8 cellular contexts compared by ENCODE assay signal in genomic region chr6:56699066-56699654, GRCh38. TPM values are rescaled to one million over a fixed set of nuclear protein-coding genes. Genes with fewer than 3 reads are reported as not detected.
A peak's percentile ranks its signal among the peaks of the same experiment; 100 is the strongest.
DNase-seq lines count a peak whose midpoint lies in the region; ATAC-seq and TF ChIP-seq lines count a peak whose summit lies in the region.

No MANE protein-coding gene starts in this region.

- intact Hi-C loops in dorsolateral prefrontal cortex (cut with DNase I) = loop anchor here (2.0 to 5.0 kb wide), 3 partner anchors 42 to 62 kb away; no protein-coding TSS in a partner anchor

- no peak overlapping the region for H3K27ac Mint-ChIP-seq in osteocyte (ENCODE audit: unreplicated experiment)
- H3K27ac Mint-ChIP-seq in stimulated activated memory B cell treated with anti-CD40 and anti-IgM and Interleukin-4, amounts not matched to agents 10 μg/mL and 1 μg/mL and 100 μg/mL, for 72 hours = no peak overlapping the region

- H3K4me3 Mint-ChIP-seq in osteocyte (ENCODE audit: unreplicated experiment) = no peak overlapping the region
- no peak overlapping the region for H3K4me3 Mint-ChIP-seq in stimulated activated memory B cell treated with anti-CD40 and anti-IgM and Interleukin-4, amounts not matched to agents 10 μg/mL and 1 μg/mL and 100 μg/mL, for 72 hours

- H3K9me3 Mint-ChIP-seq in osteocyte (ENCODE audit: unreplicated experiment) = no peaks in the 10 kb centered on the region
- no peaks in the 10 kb centered on the region for H3K9me3 Mint-ChIP-seq in stimulated activated memory B cell treated with anti-CD40 and anti-IgM and Interleukin-4, amounts not matched to agents 10 μg/mL and 1 μg/mL and 100 μg/mL, for 72 hours

- H3K36me3 Mint-ChIP-seq in osteocyte (ENCODE audit: unreplicated experiment) = peaks cover 22% of the 10 kb centered on the region
- no peaks in the 10 kb centered on the region for H3K36me3 Mint-ChIP-seq in stimulated activated memory B cell treated with anti-CD40 and anti-IgM and Interleukin-4, amounts not matched to agents 10 μg/mL and 1 μg/mL and 100 μg/mL, for 72 hours

- no peaks in the 10 kb centered on the region for H3K27me3 Mint-ChIP-seq in osteocyte (ENCODE audit: unreplicated experiment)
- no peaks in the 10 kb centered on the region for H3K27me3 Mint-ChIP-seq in stimulated activated memory B cell treated with anti-CD40 and anti-IgM and Interleukin-4, amounts not matched to agents 10 μg/mL and 1 μg/mL and 100 μg/mL, for 72 hours

- DNase-seq in NCI-H2107 treated with DMSO at 0.1 percent for 48 hours (lab: John Stamatoyannopoulos, UW; ENCODE audit: unreplicated experiment) (peak; percentile 14), NCI-H2107 (lab: John Stamatoyannopoulos, UW) (no peak), NCI-H774 (lab: John Stamatoyannopoulos, UW) (peak; percentile 6), dorsolateral prefrontal cortex (no peak), osteocyte (ENCODE audit: extremely low spot score, unreplicated experiment) (no peak)
- DNase-seq in stimulated activated CD4-positive, alpha-beta T cell treated with anti-CD3 and anti-CD28 coated beads, Interleukin-15, amount 100 ng/mL, for 24 hours = no peak

- ATAC-seq in stimulated activated memory B cell treated with anti-CD40 and anti-IgM and Interleukin-4, amounts not matched to agents 10 μg/mL and 1 μg/mL and 100 μg/mL, for 72 hours = no peak
- no peak for ATAC-seq in HG03135 (IDR thresholded peaks at IDR 0.05; ENCODE audit: unreplicated experiment)

- no peak overlapping the region for H3K4me3 ChIP-seq in dorsolateral prefrontal cortex

- H3K4me1 Mint-ChIP-seq in osteocyte (ENCODE audit: unreplicated experiment) = peaks cover 17% of the 10 kb centered on the region
- no peaks in the 10 kb centered on the region for H3K4me1 Mint-ChIP-seq in stimulated activated memory B cell treated with anti-CD40 and anti-IgM and Interleukin-4, amounts not matched to agents 10 μg/mL and 1 μg/mL and 100 μg/mL, for 72 hours

- no peaks in the 10 kb centered on the region for H3K27me3 ChIP-seq in dorsolateral prefrontal cortex

- peak overlapping the region in 36 of 59 donors; percentile 0 to 89 (median 44) for H3K27ac ChIP-seq in dorsolateral prefrontal cortex

- TF ChIP-seq CTCF in dorsolateral prefrontal cortex (IDR thresholded peaks at IDR 0.05 in 54 of 56, conservative IDR thresholded peaks at IDR 0.05 in 2 of 56; ENCODE audit: low read depth in 1 of 56, partially characterized antibody in 56 of 56) (peak in 55 of 56 donors; percentile 51 to 93 (median 74)), osteocyte (IDR thresholded peaks at IDR 0.05) (peak; percentile 67)

RNA-seq across cellular contexts. Expression of gene DST, which starts 56.5 kb away (rescaled TPM):
- total RNA-seq in dorsolateral prefrontal cortex (1,000 to 10,000 TPM in 3 of 120 experiments, 100 to 1,000 TPM in 117; 466 to 1,197 (median 668) TPM), osteocyte (240 and 243 TPM in 2 replicates)

Comparison
In these comparisons a context has a peak if more than half of its experiments do, and no peak if none do; other contexts are left out.
1. DNase-seq: peak in NCI-H2107 treated with DMSO at 0.1 percent for 48 hours (single experiment) and NCI-H774 (single experiment); none in NCI-H2107 (single experiment), dorsolateral prefrontal cortex (0 of 10), osteocyte (single experiment) and stimulated activated CD4-positive, alpha-beta T cell treated with anti-CD3 and anti-CD28 coated beads, Interleukin-15, amount 100 ng/mL, for 24 hours (single experiment).